23 cellular contexts compared by ENCODE assay signal in genomic region chr2:158935617-158936016, GRCh38. TPM values are rescaled to one million over a fixed set of nuclear protein-coding genes. Genes with fewer than 3 reads are reported as not detected.
"Had no signal": no experiment of that assay in that cellular context is flagged by ENCODE, and none has a peak within 500 bp of the region (broad histone marks: within the 10 kb centered on the region; RNA-seq: fewer than 3 reads in every experiment).

No MANE protein-coding gene starts in this region.

- H3K4me3 Mint-ChIP-seq: activated B cell treated with CpG ODN at 0.5 μM for 24 hours; activated CD4-positive, alpha-beta memory T cell treated with anti-CD3 and anti-CD28 coated beads for 36 hours; activated CD8-positive, alpha-beta memory T cell treated with anti-CD3 and anti-CD28 coated beads, Interleukin-2, amount 10 ng/mL, durations not matched to agents 7 days and 5 days; brain; endodermal cell; natural killer cell; T-helper 2 cell treated with Interferon-gamma antibody and Interleukin-4, amounts not matched to agents 5 μg/mL and 100 μg/mL, for 36 hours had no signal

- H3K4me1 ChIP-seq: gastrocnemius medialis, tibial nerve, uterus had no signal

- H3K27me3 ChIP-seq: gastrocnemius medialis, heart left ventricle, right atrium auricular region, tibial nerve, uterus had no signal

- H3K36me3 Mint-ChIP-seq: activated CD4-positive, alpha-beta memory T cell treated with anti-CD3 and anti-CD28 coated beads for 36 hours; activated CD8-positive, alpha-beta memory T cell treated with anti-CD3 and anti-CD28 coated beads, Interleukin-2, amount 10 ng/mL, durations not matched to agents 7 days and 5 days; brain; natural killer cell had no signal

- H3K9me3 Mint-ChIP-seq: activated B cell treated with CpG ODN at 0.5 μM for 24 hours; activated CD4-positive, alpha-beta memory T cell treated with anti-CD3 and anti-CD28 coated beads for 36 hours; activated T-helper 2 cell treated with anti-CD3 and anti-CD28 coated beads, Interferon-gamma antibody, Interleukin-2, Interleukin-4, amounts not matched to agents 10 μg/mL and 5 μg/mL and 100 μg/mL, durations not matched to agents 14 hours and 24 hours and 36 hours; brain; endodermal cell; natural killer cell; T-helper 2 cell treated with Interferon-gamma antibody and Interleukin-4, amounts not matched to agents 5 μg/mL and 100 μg/mL, for 36 hours had no signal

- H3K27me3 Mint-ChIP-seq: activated CD4-positive, alpha-beta memory T cell treated with anti-CD3 and anti-CD28 coated beads for 36 hours; brain; progenitor cell of endocrine pancreas had no signal

- H3K36me3 ChIP-seq: gastrocnemius medialis, heart left ventricle, right atrium auricular region, tibial nerve, uterus had no signal

- DNase-seq: activated B cell treated with CpG ODN at 0.5 μM for 24 hours; activated CD4-positive, alpha-beta memory T cell treated with anti-CD3 and anti-CD28 coated beads for 36 hours; activated CD4-positive, alpha-beta T cell treated with anti-CD3 and anti-CD28 coated beads for 4 hours; activated CD8-positive, alpha-beta memory T cell treated with anti-CD3 and anti-CD28 coated beads, Interleukin-2, amount 10 ng/mL, durations not matched to agents 7 days and 5 days; activated naive CD4-positive, alpha-beta T cell treated with Interleukin-2 at 50 U/mL for 16 hours; anterior cingulate cortex; central memory CD4-positive, alpha-beta T cell; erythroblast; gastrocnemius medialis; heart left ventricle; left cardiac atrium; natural killer cell; stimulated activated CD4-positive, alpha-beta T cell treated with anti-CD3 and anti-CD28 coated beads, Interleukin-2, amount 100 ng/mL, for 24 hours; stimulated activated naive CD8-positive, alpha-beta T cell treated with anti-CD3 and anti-CD28 coated beads, Interleukin-15, Interleukin-2, amounts not matched to agents 100 U/mL and 50 U/mL, for 24 hours; uterus had no signal

- H3K9me3 ChIP-seq: gastrocnemius medialis, right atrium auricular region, tibial nerve, uterus had no signal

- H3K4me1 Mint-ChIP-seq: activated B cell treated with CpG ODN at 0.5 μM for 24 hours; activated CD8-positive, alpha-beta memory T cell treated with anti-CD3 and anti-CD28 coated beads, Interleukin-2, amount 10 ng/mL, durations not matched to agents 7 days and 5 days; natural killer cell had no signal

- FAIRE-seq: colon had no signal

- H3K4me3 ChIP-seq: gastrocnemius medialis, heart left ventricle, right atrium auricular region, tibial nerve, uterus had no signal

- H3K27ac Mint-ChIP-seq: activated B cell treated with CpG ODN at 0.5 μM for 24 hours; activated CD4-positive, alpha-beta memory T cell treated with anti-CD3 and anti-CD28 coated beads for 36 hours; activated CD8-positive, alpha-beta memory T cell treated with anti-CD3 and anti-CD28 coated beads, Interleukin-2, amount 10 ng/mL, durations not matched to agents 7 days and 5 days; activated T-helper 2 cell treated with anti-CD3 and anti-CD28 coated beads, Interferon-gamma antibody, Interleukin-2, Interleukin-4, amounts not matched to agents 10 μg/mL and 5 μg/mL and 100 μg/mL, durations not matched to agents 14 hours and 24 hours and 36 hours; brain; endodermal cell; natural killer cell; progenitor cell of endocrine pancreas; T-helper 2 cell treated with Interferon-gamma antibody and Interleukin-4, amounts not matched to agents 5 μg/mL and 100 μg/mL, for 36 hours had no signal

- H3K27ac ChIP-seq: gastrocnemius medialis, right atrium auricular region, tibial nerve had no signal

RNA-seq across cellular contexts. Expression of gene TANC1, which starts 32.8 kb away (rescaled TPM):
- total RNA-seq: activated B cell treated with CpG ODN at 0.5 μM for 24 hours had no signal
